Comparison of ENCODE assay signal across 7 cellular contexts in genomic region chr22:23955886-23956285, GRCh38. TPM values are rescaled to one million over a fixed set of nuclear protein-coding genes. Genes with fewer than 3 reads are reported as not detected.
"Had no signal": no experiment of that assay in that cellular context is flagged by ENCODE, and none has a peak within 500 bp of the region (broad histone marks: within the 10 kb centered on the region; RNA-seq: fewer than 3 reads in every experiment).

No MANE protein-coding gene starts in this region.

RNA-seq across cellular contexts. Expression of gene GSTT2B, which starts 5.1 kb away (rescaled TPM):
- total RNA-seq: OCI-LY7, PC-9 had no signal

RNA-seq across cellular contexts. Expression of gene DDTL, which starts 10.8 kb away (rescaled TPM):
- total RNA-seq: PC-9 had no signal

RNA-seq across cellular contexts. Expression of gene GSTT2, which starts 24.0 kb away (rescaled TPM):
- total RNA-seq: OCI-LY7, Right ventricle myocardium inferior, SK-MEL-5 had no signal

RNA-seq across cellular contexts. Expression of gene GSTT4, which starts 49.4 kb away (rescaled TPM):
- total RNA-seq: M059J, OCI-LY7, PC-9, Right ventricle myocardium inferior, RPMI7951, SJCRH30, SK-MEL-5 had no signal
